Comparison of ENCODE assay signal across 6 cellular contexts in the genomic region with DNA sequence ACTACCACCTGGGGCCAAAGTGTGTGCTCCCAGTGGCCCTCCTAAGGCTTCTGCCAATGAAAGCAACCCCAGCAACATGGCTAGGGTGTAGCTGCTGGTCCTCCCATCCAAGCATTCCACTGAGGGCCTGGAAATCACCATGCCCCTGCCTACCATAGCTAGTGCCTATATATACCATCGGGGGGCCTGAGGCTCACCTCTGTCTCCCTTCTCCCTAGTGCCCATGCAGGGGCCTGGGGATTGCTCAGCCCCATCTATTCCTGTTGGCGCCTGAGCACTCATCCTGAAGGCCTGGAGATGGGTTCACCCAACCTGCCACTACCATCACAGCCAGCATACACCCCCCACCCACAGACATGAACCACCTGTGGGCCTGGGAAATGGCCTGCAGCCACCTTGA.
"Had no signal": no experiment of that assay in that cellular context is flagged by ENCODE, and none has a peak within 500 bp of the region (broad histone marks: within the 10 kb centered on the region; RNA-seq: fewer than 3 reads in every experiment).

No MANE protein-coding gene starts in this region.

- H3K4me3 ChIP-seq: K562 had no signal

- ATAC-seq: HepG2, K562 had no signal

- DNase-seq: IMR-90, KBM-7 had no signal

- H3K27ac Mint-ChIP-seq: IgD-negative memory B cell had no signal

- H3K36me3 Mint-ChIP-seq: IgD-negative memory B cell had no signal

- H3K27ac ChIP-seq: HL-60 had no signal

- H3K4me1 Mint-ChIP-seq: IgD-negative memory B cell had no signal

- H3K4me3 Mint-ChIP-seq: IgD-negative memory B cell had no signal
